1 cellular context compared by ENCODE assay signal in genomic region chr6:36028887-36029324, GRCh38.
A peak's percentile ranks its signal among the peaks of the same experiment; 100 is the strongest.
TF ChIP-seq lines count a peak whose summit lies in the region.

No MANE protein-coding gene starts in this region.

TF ChIP-seq in SK-N-SH, 30 proteins besides CTCF, POLR2A, EP300 and RAD21 (continued from another document):
- TF ChIP-seq RXRA (IDR thresholded peaks at IDR 0.05; ENCODE audit: borderline replicate concordance, low read depth) (no peak), CHD2 (IDR thresholded peaks at IDR 0.05; ENCODE audit: low read length, partially characterized antibody) (peak; percentile 28)
